ENCODE assay signal across 29 cellular contexts in the genomic region with DNA sequence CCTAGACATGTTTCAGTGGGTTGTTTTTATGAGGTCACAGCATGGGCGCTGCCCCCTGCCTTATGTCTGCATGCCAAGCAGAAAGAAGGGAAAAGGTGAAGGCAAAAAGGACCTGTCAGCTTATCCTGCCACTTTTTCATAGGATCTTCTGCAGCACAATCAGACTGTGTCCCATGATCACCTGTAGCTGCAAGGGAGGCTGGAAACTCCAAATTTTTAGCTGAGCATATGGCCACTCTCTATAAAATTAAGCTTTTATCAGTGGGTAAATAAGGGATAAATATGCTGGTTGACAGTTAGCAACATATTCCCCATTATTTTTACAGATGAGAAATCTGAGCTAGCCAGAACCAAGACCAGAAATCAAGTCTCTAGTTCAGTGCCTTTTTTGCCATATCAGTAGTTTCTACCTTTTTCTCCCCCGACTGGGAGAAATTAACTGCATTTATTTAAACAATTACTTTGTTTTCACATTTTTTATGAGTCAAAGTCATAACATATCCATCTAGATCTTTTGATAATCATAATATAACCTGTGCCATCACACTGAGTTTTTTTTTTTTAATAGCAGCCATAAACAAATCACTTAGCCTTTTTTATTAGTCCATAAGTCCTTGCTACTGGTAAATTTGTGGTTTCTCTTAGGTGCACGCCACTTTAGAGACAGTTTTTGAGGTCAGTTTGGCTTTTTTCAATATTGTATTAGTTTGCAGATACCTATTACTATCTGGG.
"Had no signal": no experiment of that assay in that cellular context is flagged by ENCODE, and none has a peak within 500 bp of the region (broad histone marks: within the 10 kb centered on the region; RNA-seq: fewer than 3 reads in every experiment).

No MANE protein-coding gene starts in this region.

- FAIRE-seq: bronchial epithelial cell, TTC549 had no signal

- ATAC-seq: activated CD4-positive, alpha-beta T cell treated with anti-CD3 and anti-CD28 coated beads for 36 hours; body of pancreas; Panc1; Right ventricle myocardium inferior; T-cell had no signal

- H3K27ac ChIP-seq: body of pancreas, SK-N-MC had no signal

- H3K4me3 ChIP-seq: ascending aorta, body of pancreas, SK-N-MC had no signal

- H3K4me1 ChIP-seq: ascending aorta, body of pancreas had no signal

- DNase-seq: activated CD4-positive, alpha-beta memory T cell treated with anti-CD3 and anti-CD28 coated beads, Interleukin-2, amount 10 ng/mL, durations not matched to agents 7 days and 5 days; activated CD4-positive, alpha-beta T cell treated with anti-CD3 and anti-CD28 coated beads for 36 hours; activated CD4-positive, alpha-beta T cell treated with anti-CD3 and anti-CD28 coated beads, Interleukin-2, amount 50 U/mL, for 1 hour; activated gamma-delta T cell treated with Interleukin-2 at 50 U/mL for 16 hours; activated naive CD4-positive, alpha-beta T cell treated with anti-CD3 and anti-CD28 coated beads, Interleukin-2, amount 50 U/mL, for 16 hours; activated naive CD8-positive, alpha-beta T cell treated with anti-CD3 and anti-CD28 coated beads, Interleukin-2, amount 10 ng/mL, durations not matched to agents 7 days and 5 days; activated T-cell treated with anti-CD3 and anti-CD28 coated beads for 4 hours; activated T-cell treated with anti-CD3 and anti-CD28 coated beads, Interleukin-2, amount 50 U/mL, for 48 hours; body of pancreas; central memory CD4-positive, alpha-beta T cell; KG1; NCI-H1048; NCI-H1417; NCI-H1930; NCI-H2107; NCI-H345; NCI-H510A; NCI-H526 treated with DMSO at 0.1 percent for 48 hours; NCI-H82; OCI-M1; RPMI8226; T-cell; T1000 had no signal

- H3K27me3 ChIP-seq: ascending aorta, body of pancreas had no signal
